ENCODE assay signal across 10 cellular contexts in the genomic region with DNA sequence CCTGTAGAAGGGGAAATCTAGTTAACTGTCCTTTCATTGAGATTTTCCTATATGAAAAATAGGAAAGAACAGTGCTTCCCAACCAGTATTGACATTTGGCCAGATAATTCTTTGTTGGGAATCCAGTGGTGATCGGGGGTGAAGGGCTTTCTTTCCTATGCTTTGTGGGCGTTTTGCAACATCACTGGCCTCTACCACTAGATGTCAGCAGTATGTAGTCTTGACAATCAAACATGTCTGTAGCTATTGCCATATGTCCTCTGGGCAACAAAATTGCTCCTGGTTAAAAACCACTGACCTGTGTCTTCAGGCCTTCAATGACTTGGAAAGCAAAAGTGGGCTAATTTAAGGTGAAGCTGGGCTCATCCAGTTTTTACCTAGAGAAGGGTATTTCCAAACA.
DNase-seq lines count a peak whose midpoint lies in the region; ATAC-seq and TF ChIP-seq lines count a peak whose summit lies in the region.
"Had no signal": no experiment of that assay in that cellular context is flagged by ENCODE, and none has a peak within 500 bp of the region (broad histone marks: within the 10 kb centered on the region; RNA-seq: fewer than 3 reads in every experiment).

No MANE protein-coding gene starts in this region.

- no peak overlapping the region for H3K27ac Mint-ChIP-seq in activated T-helper 1 cell treated with anti-CD3 and anti-CD28 coated beads, Interleukin-12 subunit alpha, Interleukin-12 subunit beta, Interleukin-2, Interleukin-4 antibody, amounts not matched to agents 30 ng/mL and 10 ng/mL and 1 ng/mL, durations not matched to agents 14 hours and 24 hours and 36 hours
- H3K27ac Mint-ChIP-seq: natural killer cell had no signal

- H3K4me2 ChIP-seq in PC-3 (ENCODE audit: low read length), result no peak overlapping the region

- peaks cover 5% of the 10 kb centered on the region for H3K9me3 Mint-ChIP-seq in activated T-helper 1 cell treated with anti-CD3 and anti-CD28 coated beads, Interleukin-12 subunit alpha, Interleukin-12 subunit beta, Interleukin-2, Interleukin-4 antibody, amounts not matched to agents 30 ng/mL and 10 ng/mL and 1 ng/mL, durations not matched to agents 14 hours and 24 hours and 36 hours

- BruUV-seq in PC-3 (replicated peaks; lab: Mats Ljungman, UMichigan), result no TSS peak

- no CpG with 5 or more reads among the region's 2 CpGs for WGBS in iPS DF 6.9 (ENCODE audit: insufficient coverage, insufficient read length)

- H3K36me3 Mint-ChIP-seq in activated T-helper 1 cell treated with anti-CD3 and anti-CD28 coated beads, Interleukin-12 subunit alpha, Interleukin-12 subunit beta, Interleukin-2, Interleukin-4 antibody, amounts not matched to agents 30 ng/mL and 10 ng/mL and 1 ng/mL, durations not matched to agents 14 hours and 24 hours and 36 hours (ENCODE audit: low read depth), result no peaks in the 10 kb centered on the region
- H3K36me3 Mint-ChIP-seq: natural killer cell had no signal

- POLR2A ChIA-PET in PC-3 (lab: Charles Lee; ENCODE audit: unreplicated experiment), result no interaction called here

- H3K4me1 ChIP-seq in PC-3 (ENCODE audit: insufficient read depth, low read length) (no peaks in the 10 kb centered on the region), iPS DF 6.9 (ENCODE audit: control insufficient read depth, insufficient read depth, low read length) (no peaks in the 10 kb centered on the region; the same call in 1 of the 2 replicates)

- no peaks in the 10 kb centered on the region for H3K27me3 Mint-ChIP-seq in activated T-helper 1 cell treated with anti-CD3 and anti-CD28 coated beads, Interleukin-12 subunit alpha, Interleukin-12 subunit beta, Interleukin-2, Interleukin-4 antibody, amounts not matched to agents 30 ng/mL and 10 ng/mL and 1 ng/mL, durations not matched to agents 14 hours and 24 hours and 36 hours (ENCODE audit: insufficient read depth)

- no peaks in the 10 kb centered on the region for H3K9me2 ChIP-seq in PC-3 (replicated peaks; ENCODE audit: low read length)

- intact Hi-C loops in PC-3 (cut with micrococcal nuclease), result loop anchor here (10.0 kb wide), 1 partner anchor 488 kb away; no protein-coding TSS in a partner anchor
- intact Hi-C loops in activated T-helper 1 cell treated with anti-CD3 and anti-CD28 coated beads, Interleukin-12 subunit alpha, Interleukin-12 subunit beta, Interleukin-2, Interleukin-4 antibody, amounts not matched to agents 30 ng/mL and 10 ng/mL and 1 ng/mL, durations not matched to agents 14 hours and 24 hours and 36 hours (cut with micrococcal nuclease), result no loop called here

- no peaks in the 10 kb centered on the region for H3K4me1 Mint-ChIP-seq in activated T-helper 1 cell treated with anti-CD3 and anti-CD28 coated beads, Interleukin-12 subunit alpha, Interleukin-12 subunit beta, Interleukin-2, Interleukin-4 antibody, amounts not matched to agents 30 ng/mL and 10 ng/mL and 1 ng/mL, durations not matched to agents 14 hours and 24 hours and 36 hours (ENCODE audit: low read depth)
- H3K4me1 Mint-ChIP-seq: natural killer cell had no signal

- no peak for ATAC-seq in PC-3
- ATAC-seq in HG03520 (IDR thresholded peaks at IDR 0.05; ENCODE audit: unreplicated experiment), result no peak
- ATAC-seq: natural killer cell had no signal

- CTCF ChIA-PET in PC-3 (lab: Charles Lee), result interaction anchor here (1.8 kb wide), 1 partner anchor 140 kb away, joined by 5 read pairs; no protein-coding TSS in a partner anchor

- no peaks in the 10 kb centered on the region for H3F3A ChIP-seq in PC-3 (ENCODE audit: low read length, unreplicated experiment)

- H4K20me1 ChIP-seq in PC-3 (ENCODE audit: low read length), result no peaks in the 10 kb centered on the region

- DNase-seq in Caki2 (ENCODE audit: low read depth), result peak; percentile 6
- DNase-seq in H7, result peak; percentile 31
- DNase-seq in PC-3, result peak; percentile 24
- DNase-seq in iPS DF 6.9 (ENCODE audit: low read depth, low spot score), result peak; percentile 20
- no peak for DNase-seq in amniotic stem cell (lab: John Stamatoyannopoulos, UW)
- DNase-seq in activated T-helper 1 cell treated with anti-CD3 and anti-CD28 coated beads, Interleukin-12 subunit alpha, Interleukin-12 subunit beta, Interleukin-2, Interleukin-4 antibody, amounts not matched to agents 30 ng/mL and 10 ng/mL and 1 ng/mL, durations not matched to agents 14 hours and 24 hours and 36 hours (ENCODE audit: low spot score), result no peak
- no peak for DNase-seq in NCI-H345 (lab: John Stamatoyannopoulos, UW)
- DNase-seq: dorsolateral prefrontal cortex, natural killer cell had no signal

- no peaks in the 10 kb centered on the region for H3K27me3 ChIP-seq in H7 (ENCODE audit: control insufficient read depth, insufficient read depth, low read length)
- no peaks in the 10 kb centered on the region for H3K27me3 ChIP-seq in PC-3 (ENCODE audit: low read length)
- no peaks in the 10 kb centered on the region for H3K27me3 ChIP-seq in iPS DF 6.9 (ENCODE audit: control insufficient read depth, insufficient read depth, low read length)

- H3K27ac ChIP-seq in PC-3 (ENCODE audit: low read length) (no peak overlapping the region), iPS DF 6.9 (ENCODE audit: low read length) (no peak overlapping the region)
- H3K27ac ChIP-seq: dorsolateral prefrontal cortex had no signal

- no peaks in the 10 kb centered on the region for H3K9me3 ChIP-seq in PC-3 (ENCODE audit: low read length)
- no peaks in the 10 kb centered on the region for H3K9me3 ChIP-seq in iPS DF 6.9 (ENCODE audit: control insufficient read depth, insufficient read depth, low read length)

- no peaks in the 10 kb centered on the region for H3K36me3 ChIP-seq in H7 (replicated peaks; ENCODE audit: control insufficient read depth, insufficient read depth, low read length)
- no peaks in the 10 kb centered on the region for H3K36me3 ChIP-seq in PC-3 (ENCODE audit: low read depth, low read length)
- no peaks in the 10 kb centered on the region for H3K36me3 ChIP-seq in iPS DF 6.9 (ENCODE audit: control insufficient read depth, insufficient read depth, low read length)

- in situ Hi-C loops in Caki2 (cut with HindIII; ENCODE audit: low pct_unique_long_range_greater_than_20kb, low sequenced_read_pairs), result no loop called here

- H2AFZ ChIP-seq in PC-3 (ENCODE audit: low read length), result no peak overlapping the region

- H3K4me3 Mint-ChIP-seq in activated T-helper 1 cell treated with anti-CD3 and anti-CD28 coated beads, Interleukin-12 subunit alpha, Interleukin-12 subunit beta, Interleukin-2, Interleukin-4 antibody, amounts not matched to agents 30 ng/mL and 10 ng/mL and 1 ng/mL, durations not matched to agents 14 hours and 24 hours and 36 hours, result no peak overlapping the region
- H3K4me3 Mint-ChIP-seq: natural killer cell had no signal

- no peaks in the 10 kb centered on the region for H3K79me2 ChIP-seq in PC-3 (ENCODE audit: low read length)

- H3K4me3 ChIP-seq in H7 (ENCODE audit: insufficient read depth, low read depth, low read length) (no peak overlapping the region), PC-3 (ENCODE audit: low read length) (no peak overlapping the region), iPS DF 6.9 (ENCODE audit: low read length) (no peak overlapping the region)
- H3K4me3 ChIP-seq: dorsolateral prefrontal cortex had no signal

- TF ChIP-seq CTCF in PC-3 (conservative IDR thresholded peaks at IDR 0.05; ENCODE audit: low read depth, low read length), result peak; percentile 47

- H3K9ac ChIP-seq in PC-3 (ENCODE audit: low read length), result no peak overlapping the region

Comparison
In these comparisons a context has a peak if more than half of its experiments do, and no peak if none do; other contexts are left out.
1. DNase-seq: peak in Caki2 (single experiment), H7 (single experiment), PC-3 (single experiment) and iPS DF 6.9 (single experiment); none in amniotic stem cell (single experiment), activated T-helper 1 cell treated with anti-CD3 and anti-CD28 coated beads, Interleukin-12 subunit alpha, Interleukin-12 subunit beta, Interleukin-2, Interleukin-4 antibody, amounts not matched to agents 30 ng/mL and 10 ng/mL and 1 ng/mL, durations not matched to agents 14 hours and 24 hours and 36 hours (single experiment) and NCI-H345 (single experiment).